ENCODE assay signal across 8 cellular contexts in genomic region chr1:226109829-226110248, GRCh38.
DNase-seq lines count a peak whose midpoint lies in the region; ATAC-seq and TF ChIP-seq lines count a peak whose summit lies in the region.

No MANE protein-coding gene starts in this region.

- CTCF ChIA-PET in AG04449 (lab: Yijun Ruan, JAX) = interaction anchor here (1.2 to 6.9 kb wide), 6 partner anchors 10 to 236 kb away, joined by 3 to 85 read pairs (median 18); no protein-coding TSS in a partner anchor

- DNase-seq in AG04449 (ENCODE audit: low read depth, low spot score) (no peak), NCI-H345 treated with DMSO at 0.1 percent for 48 hours (lab: John Stamatoyannopoulos, UW; ENCODE audit: unreplicated experiment) (peak; percentile 79), cerebellar nuclear complex (lab: John Stamatoyannopoulos, UW) (peak; percentile 53 to 69), kidney glomerular epithelial cell (lab: John Stamatoyannopoulos, UW) (peak; percentile 67)
- DNase-seq in activated CD4-positive, alpha-beta T cell treated with anti-CD3 and anti-CD28 coated beads for 1 hour = peak; percentile 56
- peak; percentile 33 to 52 for DNase-seq in stimulated activated CD4-positive, alpha-beta T cell treated with anti-CD3 and anti-CD28 coated beads, Interleukin-1b, Interleukin-23, amount 100 ng/mL, for 1 hour (ENCODE audit: low read depth in 2 of 2)

- POLR2A ChIA-PET in AG04449 (lab: Yijun Ruan, JAX) = interaction anchor here (1.2 kb wide), 2 partner anchors 26 to 45 kb away, joined by 3 to 4 read pairs; no protein-coding TSS in a partner anchor

- no peak for TF ChIP-seq CTCF in AG04449 (IDR thresholded peaks at IDR 0.05; ENCODE audit: insufficient read depth, low read length, missing control alignments)

- ATAC-seq in GM18870 (IDR thresholded peaks at IDR 0.05; ENCODE audit: unreplicated experiment) (peak; percentile 60), HG03108 (IDR thresholded peaks at IDR 0.05; ENCODE audit: unreplicated experiment) (peak; percentile 56)

- H3K4me3 ChIP-seq in AG04449 (ENCODE audit: low read depth, low read length) = peak overlapping the region; percentile 56
